ENCODE assay signal across 16 cellular contexts in genomic region chr12:77553976-77554619, GRCh38.
DNase-seq lines count a peak whose midpoint lies in the region; ATAC-seq and TF ChIP-seq lines count a peak whose summit lies in the region.
"Had no signal": no experiment of that assay in that cellular context is flagged by ENCODE, and none has a peak within 500 bp of the region (broad histone marks: within the 10 kb centered on the region; RNA-seq: fewer than 3 reads in every experiment).

No MANE protein-coding gene starts in this region.

- peaks cover 3% of the 10 kb centered on the region for H3K9me3 Mint-ChIP-seq in activated CD4-positive, alpha-beta T cell treated with anti-CD3 and anti-CD28 coated beads for 36 hours (ENCODE audit: low read depth)
- H3K9me3 Mint-ChIP-seq: HFFc6, WTC11 had no signal

- no peaks in the 10 kb centered on the region for H3K27me3 Mint-ChIP-seq in activated CD4-positive, alpha-beta T cell treated with anti-CD3 and anti-CD28 coated beads for 36 hours

- H3K27ac Mint-ChIP-seq in activated CD4-positive, alpha-beta T cell treated with anti-CD3 and anti-CD28 coated beads for 36 hours: no peak overlapping the region
- H3K27ac Mint-ChIP-seq: HFFc6, WTC11 had no signal

- TF ChIP-seq CTCF in GM12864 (IDR thresholded peaks at IDR 0.05; ENCODE audit: low read depth, low read length, missing control alignments) (no peak), stomach (IDR thresholded peaks at IDR 0.05) (no peak)

- WGBS in stomach, 5 donors: 85 to 95% (median 91%) methylated on average over 1 of the region's 1 CpG

- H3K4me1 Mint-ChIP-seq in activated CD4-positive, alpha-beta T cell treated with anti-CD3 and anti-CD28 coated beads for 36 hours: no peaks in the 10 kb centered on the region
- H3K4me1 Mint-ChIP-seq: WTC11 had no signal

- no peak for TF ChIP-seq EP300 in stomach (IDR thresholded peaks at IDR 0.05)

- H3K36me3 Mint-ChIP-seq in activated CD4-positive, alpha-beta T cell treated with anti-CD3 and anti-CD28 coated beads for 36 hours (ENCODE audit: low read depth): no peaks in the 10 kb centered on the region
- H3K36me3 Mint-ChIP-seq: WTC11 had no signal

- DNase-seq in GM12864 (ENCODE audit: low read depth): peak; percentile 44
- peak; percentile 16 for DNase-seq in GM19240 (ENCODE audit: insufficient read length, low spot score)
- no peak for DNase-seq in NOMO-1 treated with DMSO at 0.1 percent for 48 hours (lab: John Stamatoyannopoulos, UW; ENCODE audit: unreplicated experiment)
- DNase-seq in activated CD4-positive, alpha-beta T cell treated with anti-CD3 and anti-CD28 coated beads for 36 hours: no peak
- DNase-seq in stomach: no peak
- DNase-seq: erythroblast, HFFc6, NCI-H1048, NCI-H510A treated with DMSO at 0.1 percent for 48 hours, right cardiac atrium, SJCRH30 had no signal

- intact Hi-C loops in activated CD4-positive, alpha-beta T cell treated with anti-CD3 and anti-CD28 coated beads for 36 hours (cut with DNase I, micrococcal nuclease): no loop called here
- intact Hi-C loops in stomach (cut with DNase I; ENCODE audit: low total_unique reads): no loop called here

- no peaks in the 10 kb centered on the region for H3K36me3 ChIP-seq in stomach
- H3K36me3 ChIP-seq: SJCRH30, vagina had no signal

- POLR2A ChIA-PET in activated CD4-positive, alpha-beta T cell treated with anti-CD3 and anti-CD28 coated beads for 36 hours (lab: Charles Lee): no interaction called here

- ATAC-seq in HG02588 (IDR thresholded peaks at IDR 0.05; ENCODE audit: unreplicated experiment) (peak; percentile 99), HG03196 (IDR thresholded peaks at IDR 0.05; ENCODE audit: unreplicated experiment) (peak; percentile 100)
- no peak for ATAC-seq in activated CD4-positive, alpha-beta T cell treated with anti-CD3 and anti-CD28 coated beads for 36 hours
- ATAC-seq in activated CD4-positive, CD25-positive, alpha-beta regulatory T cell treated with anti-CD3 and anti-CD28 coated beads, Interleukin-2, amount 50 U/mL, for 24 hours: no peak
- ATAC-seq: right cardiac atrium, WTC11 had no signal

- no peaks in the 10 kb centered on the region for H3K27me3 ChIP-seq in stomach
- H3K27me3 ChIP-seq: SJCRH30, vagina had no signal

- no peak overlapping the region for H3K4me3 Mint-ChIP-seq in activated CD4-positive, alpha-beta T cell treated with anti-CD3 and anti-CD28 coated beads for 36 hours
- H3K4me3 Mint-ChIP-seq: HFFc6, WTC11 had no signal

- TF ChIP-seq POLR2A in stomach (IDR thresholded peaks at IDR 0.05): no peak

- H3K4me3 ChIP-seq in GM12864 (ENCODE audit: low read depth, low read length) (no peak overlapping the region), stomach (no peak overlapping the region)
- H3K4me3 ChIP-seq: SJCRH30, vagina had no signal

- no peaks in the 10 kb centered on the region for H3K9me3 ChIP-seq in stomach
- H3K9me3 ChIP-seq: vagina had no signal

- CTCF ChIA-PET in activated CD4-positive, alpha-beta T cell treated with anti-CD3 and anti-CD28 coated beads for 36 hours (lab: Charles Lee): no interaction called here

- H3K4me1 ChIP-seq in stomach: no peaks in the 10 kb centered on the region
- H3K4me1 ChIP-seq: SJCRH30, vagina had no signal

- H3K27ac ChIP-seq in stomach: no peak overlapping the region
- H3K27ac ChIP-seq: SJCRH30, vagina had no signal

Comparison
In these comparisons a context has a peak if more than half of its experiments do, and no peak if none do; other contexts are left out.
1. DNase-seq: peak in GM12864 (single experiment) and GM19240 (single experiment); none in NOMO-1 treated with DMSO at 0.1 percent for 48 hours (single experiment), activated CD4-positive, alpha-beta T cell treated with anti-CD3 and anti-CD28 coated beads for 36 hours (single experiment) and stomach (single experiment).
2. ATAC-seq: peak in HG02588 (single experiment) and HG03196 (single experiment); none in activated CD4-positive, alpha-beta T cell treated with anti-CD3 and anti-CD28 coated beads for 36 hours (single experiment) and activated CD4-positive, CD25-positive, alpha-beta regulatory T cell treated with anti-CD3 and anti-CD28 coated beads, Interleukin-2, amount 50 U/mL, for 24 hours (0 of 2).